12 cellular contexts compared by ENCODE assay signal in genomic region chr22:27107005-27107404, GRCh38.
"Had no signal": no experiment of that assay in that cellular context is flagged by ENCODE, and none has a peak within 500 bp of the region (broad histone marks: within the 10 kb centered on the region; RNA-seq: fewer than 3 reads in every experiment).

No MANE protein-coding gene starts in this region.

- H3K27ac ChIP-seq: epithelial cell of prostate, left lung, upper lobe of left lung had no signal

- H3K36me3 ChIP-seq: left lung, upper lobe of left lung had no signal

- H3K4me3 ChIP-seq: left lung, upper lobe of left lung had no signal

- ATAC-seq: activated CD8-positive, alpha-beta T cell treated with anti-CD3 and anti-CD28 coated beads, Interleukin-2, amount 10 ng/mL, durations not matched to agents 7 days and 5 days; stimulated activated memory B cell treated with anti-CD40 and anti-IgM and Interleukin-4, amounts not matched to agents 10 μg/mL and 1 μg/mL and 100 μg/mL, for 72 hours had no signal

- H3K27me3 ChIP-seq: upper lobe of left lung had no signal

- H3K4me1 ChIP-seq: upper lobe of left lung had no signal

- DNase-seq: activated B cell treated with CpG ODN at 0.5 μM for 24 hours; activated CD4-positive, alpha-beta T cell treated with anti-CD3 and anti-CD28 coated beads for 48 hours; activated CD8-positive, alpha-beta memory T cell treated with anti-CD3 and anti-CD28 coated beads, Interleukin-2, amount 50 U/mL, for 4 hours; activated CD8-positive, alpha-beta T cell treated with anti-CD3 and anti-CD28 coated beads, Interleukin-2, amount 10 ng/mL, durations not matched to agents 7 days and 5 days; activated effector memory CD4-positive, alpha-beta T cell treated with anti-CD3 and anti-CD28 coated beads, Interleukin-2, amount 50 U/mL, for 16 hours; activated T-cell treated with anti-CD3 and anti-CD28 coated beads, Interleukin-2, amount 50 U/mL, for 48 hours; hippocampal formation; left lung; SW 1271; upper lobe of left lung had no signal

- H3K9me3 ChIP-seq: left lung, upper lobe of left lung had no signal
